Comparison of ENCODE assay signal across 19 cellular contexts in the genomic region with DNA sequence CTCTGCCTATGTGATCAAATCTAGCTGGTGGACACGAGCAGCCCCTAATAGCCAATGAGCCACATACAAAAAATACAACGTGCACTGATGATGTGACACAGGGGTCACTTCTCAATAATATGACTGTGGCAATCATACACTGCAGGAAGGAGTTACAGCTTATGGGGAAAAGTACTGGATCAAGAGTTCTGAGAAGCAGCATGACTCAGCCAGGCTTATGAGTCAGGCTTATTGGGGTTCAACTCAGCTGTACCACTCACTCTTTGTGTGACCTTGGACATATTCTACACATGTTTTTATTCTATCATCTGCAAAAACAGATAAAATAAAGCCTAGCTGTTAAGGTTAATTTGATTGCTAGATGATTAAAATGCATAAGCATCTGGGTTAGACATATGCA.
DNase-seq lines count a peak whose midpoint lies in the region; ATAC-seq and TF ChIP-seq lines count a peak whose summit lies in the region.
"Had no signal": no experiment of that assay in that cellular context is flagged by ENCODE, and none has a peak within 500 bp of the region (broad histone marks: within the 10 kb centered on the region; RNA-seq: fewer than 3 reads in every experiment).

No MANE protein-coding gene starts in this region.

- no peaks in the 10 kb centered on the region for H3K79me1 ChIP-seq in IMR-90 (ENCODE audit: low read depth in 1 of 2, low read length in 2 of 2)

- no peak overlapping the region for H2BK120ac ChIP-seq in IMR-90 (ENCODE audit: low read depth, low read length)

- in situ Hi-C loops in IMR-90 (cut with MboI; ENCODE audit: low sequenced_read_pairs) = no loop called here

- H3K9me3 ChIP-seq in IMR-90 (ENCODE audit: control insufficient read depth, insufficient read depth, low read length) = no peaks in the 10 kb centered on the region
- no peaks in the 10 kb centered on the region for H3K9me3 ChIP-seq in adrenal gland (replicated peaks in 1 of 3)
- H3K9me3 ChIP-seq in fibroblast of lung (ENCODE audit: control insufficient read depth, insufficient read depth, low read depth, low read length) = no peaks in the 10 kb centered on the region
- H3K9me3 ChIP-seq: colonic mucosa, ovary, SK-N-SH, vagina had no signal

- H2BK5ac ChIP-seq in IMR-90 (ENCODE audit: low read depth, low read length, poor library complexity, severe bottlenecking) = no peak overlapping the region

- no peaks in the 10 kb centered on the region for H3K4me1 ChIP-seq in IMR-90 (ENCODE audit: control insufficient read depth, insufficient read depth, low read length)
- H3K4me1 ChIP-seq in adrenal gland (replicated peaks in 1 of 2) = peaks cover 0 to 5% of the 10 kb centered on the region in 2 donors
- no peaks in the 10 kb centered on the region for H3K4me1 ChIP-seq in fibroblast of lung (ENCODE audit: control insufficient read depth, extremely low read depth, insufficient read depth, low read length)
- H3K4me1 ChIP-seq: colonic mucosa, vagina had no signal

- no peak overlapping the region for H3K4ac ChIP-seq in IMR-90 (ENCODE audit: low read depth, low read length)

- no TSS peak for BruUV-seq in IMR-90 (replicated peaks; lab: Mats Ljungman, UMichigan)

- TF ChIP-seq POLR2A in IMR-90 (IDR thresholded peaks at IDR 0.05; ENCODE audit: low read depth, low read length) = no peak
- no peak for TF ChIP-seq POLR2A in adrenal gland (IDR thresholded peaks at IDR 0.05)

- TF ChIP-seq RAD21 in IMR-90 (IDR thresholded peaks at IDR 0.05; ENCODE audit: low read length) = no peak

- intact Hi-C loops in IMR-90 (cut with micrococcal nuclease) (no loop called here), adrenal gland (cut with DNase I) (no loop called here)

- no peak overlapping the region for H3K18ac ChIP-seq in IMR-90 (ENCODE audit: low read depth, low read length)

- H3K56ac ChIP-seq in IMR-90 (ENCODE audit: extremely low read depth, insufficient read depth, low read length) = no peak overlapping the region

- H3K9me1 ChIP-seq in IMR-90 (ENCODE audit: insufficient read depth, low read length) = no peaks in the 10 kb centered on the region

- H2BK20ac ChIP-seq in IMR-90 (ENCODE audit: low read depth, low read length) = no peak overlapping the region

- no peak overlapping the region for H2AK5ac ChIP-seq in IMR-90 (ENCODE audit: low read depth, low read length)

- no peaks in the 10 kb centered on the region for H3K79me2 ChIP-seq in fibroblast of lung (ENCODE audit: control insufficient read depth, insufficient read depth, low read length)

- H2AK9ac ChIP-seq in IMR-90 (replicated peaks; ENCODE audit: low read depth, low read length, poor library complexity) = no peak overlapping the region

- POLR2A ChIA-PET in IMR-90 (lab: Charles Lee; ENCODE audit: unreplicated experiment) = no interaction called here

- H3K9ac ChIP-seq in IMR-90 (ENCODE audit: low read depth, low read length) (no peak overlapping the region), fibroblast of lung (ENCODE audit: insufficient read depth, low read length) (no peak overlapping the region)
- H3K9ac ChIP-seq: SK-N-SH had no signal

- H3K27ac ChIP-seq in IMR-90 (ENCODE audit: insufficient read depth, low read length) (no peak overlapping the region), adrenal gland (peak overlapping the region in 3 of 5 donors; percentile 24 to 63 (median 63)), fibroblast of lung (ENCODE audit: insufficient read depth, low read length) (no peak overlapping the region)
- H3K27ac ChIP-seq: colonic mucosa, ovary, skin epidermis, vagina had no signal

- H4K91ac ChIP-seq in IMR-90 (ENCODE audit: insufficient read depth, low read depth, low read length) = no peak overlapping the region

- DNase-seq in IMR-90 (peak; percentile 51), adrenal gland (peak; percentile 48 to 81 (median 73)), fibroblast of lung (ENCODE audit: low read depth in 2 of 2) (peak; percentile 58 to 79), retinal pigment epithelial cell (ENCODE audit: low read depth) (peak; percentile 81), NCI-H2196 (lab: John Stamatoyannopoulos, UW; ENCODE audit: unreplicated experiment) (no peak), NCI-H1436 treated with DMSO at 0.1 percent for 48 hours (lab: John Stamatoyannopoulos, UW) (no peak), islet precursor cell (no peak)
- DNase-seq: activated CD4-positive, alpha-beta T cell treated with anti-CD3 and anti-CD28 coated beads, Interleukin-2, amount 10 ng/mL, durations not matched to agents 7 days and 5 days; activated gamma-delta T cell treated with Interleukin-2 at 50 U/mL for 16 hours; AML-193; colonic mucosa; COR-L47; NCI-H82; ovary; SK-N-SH; stimulated activated CD4-positive, alpha-beta T cell treated with anti-CD3 and anti-CD28 coated beads, Interleukin-4, amount 100 ng/mL, for 4 hours had no signal

- dilution Hi-C loops in IMR-90 (cut with HindIII; ENCODE audit: low sequenced_read_pairs, unreplicated experiment) = no loop called here

- H3K36me3 ChIP-seq in IMR-90 (ENCODE audit: control insufficient read depth, insufficient read depth, low read length) = no peaks in the 10 kb centered on the region
- H3K36me3 ChIP-seq in adrenal gland (replicated peaks in 1 of 2) = no peaks in the 10 kb centered on the region
- no peaks in the 10 kb centered on the region for H3K36me3 ChIP-seq in fibroblast of lung (ENCODE audit: control insufficient read depth, insufficient read depth, low read length)
- H3K36me3 ChIP-seq: colonic mucosa, ovary, vagina had no signal

- H4K20me1 ChIP-seq in IMR-90 (ENCODE audit: insufficient read depth, low read length) (no peaks in the 10 kb centered on the region), fibroblast of lung (ENCODE audit: control insufficient read depth, extremely low read depth, insufficient read depth, low read length) (no peaks in the 10 kb centered on the region)

- TF ChIP-seq CTCF in IMR-90 (conservative IDR thresholded peaks at IDR 0.05; ENCODE audit: low read depth, low read length) = no peak
- TF ChIP-seq CTCF in adrenal gland (IDR thresholded peaks at IDR 0.05) = no peak
- no peak for TF ChIP-seq CTCF in fibroblast of lung (conservative IDR thresholded peaks at IDR 0.05 in 1 of 2, IDR thresholded peaks at IDR 0.05 in 1 of 2; ENCODE audit: low read depth in 1 of 2, low read length in 2 of 2)
- TF ChIP-seq CTCF in retinal pigment epithelial cell (conservative IDR thresholded peaks at IDR 0.05; ENCODE audit: low read depth, low read length) = no peak

- no peak for ATAC-seq in IMR-90 (ENCODE audit: low read depth)
- ATAC-seq: K562 had no signal

- WGBS in IMR-90 (ENCODE audit: extremely low coverage in 2 of 2, insufficient read length in 1 of 2), 2 experiments = no CpG with 5 or more reads among the region's 2 CpGs
- WGBS in adrenal gland, 4 donors = 34 to 64% (median 49%) methylated on average over 2 of the region's 2 CpGs

- no peaks in the 10 kb centered on the region for H3K27me3 ChIP-seq in IMR-90 (ENCODE audit: control insufficient read depth, insufficient read depth, low read length)
- H3K27me3 ChIP-seq in adrenal gland = no peaks in the 10 kb centered on the region
- H3K27me3 ChIP-seq in fibroblast of lung (ENCODE audit: control insufficient read depth, insufficient read depth, low read length) = no peaks in the 10 kb centered on the region
- H3K27me3 ChIP-seq: colonic mucosa, ovary, vagina had no signal

- no peak overlapping the region for H2AFZ ChIP-seq in IMR-90 (replicated peaks; ENCODE audit: low read length, poor library complexity)
- no peak overlapping the region for H2AFZ ChIP-seq in fibroblast of lung (ENCODE audit: low read length)

- CTCF ChIA-PET in IMR-90 (lab: Yijun Ruan, JAX) = interaction anchor here (0.5 kb wide), 1 partner anchor 823 kb away, joined by 4 read pairs; no protein-coding TSS in a partner anchor

- no peak overlapping the region for H3K14ac ChIP-seq in IMR-90 (replicated peaks; ENCODE audit: low read depth, low read length)

- H3K23ac ChIP-seq in IMR-90 (ENCODE audit: low read depth, low read length) = no peak overlapping the region

- no peak overlapping the region for H2BK15ac ChIP-seq in IMR-90 (ENCODE audit: low read depth, low read length)

- H3K4me3 ChIP-seq in IMR-90 (ENCODE audit: insufficient read depth, low read depth, low read length) (no peak overlapping the region), adrenal gland (no peak overlapping the region), fibroblast of lung (replicated peaks in 1 of 4; ENCODE audit: control extremely low read depth in 1 of 4, insufficient read depth in 1 of 4, low read depth in 3 of 4, low read length in 4 of 4) (no peak overlapping the region), retinal pigment epithelial cell (ENCODE audit: low read length) (no peak overlapping the region)
- H3K4me3 ChIP-seq: colonic mucosa, K562, ovary, skin epidermis, vagina had no signal

- H3K4me2 ChIP-seq in IMR-90 (ENCODE audit: low read depth, low read length) (no peak overlapping the region), fibroblast of lung (ENCODE audit: extremely low read depth, insufficient read depth, low read length) (no peak overlapping the region)
- H3K4me2 ChIP-seq: SK-N-SH had no signal

- H4K5ac ChIP-seq in IMR-90 (ENCODE audit: low read depth, low read length) = no peak overlapping the region

- H4K8ac ChIP-seq in IMR-90 (ENCODE audit: low read depth in 2 of 2, low read length in 2 of 2) = no peak overlapping the region

TF ChIP-seq in IMR-90, 13 proteins besides CTCF, POLR2A, EP300 and RAD21:
- TF ChIP-seq MAFK (IDR thresholded peaks at IDR 0.05; ENCODE audit: low read depth, low read length) = no peak
- no peak for TF ChIP-seq SMC3 (IDR thresholded peaks at IDR 0.05; ENCODE audit: low read depth, low read length)
- TF ChIP-seq, protein P1, sequence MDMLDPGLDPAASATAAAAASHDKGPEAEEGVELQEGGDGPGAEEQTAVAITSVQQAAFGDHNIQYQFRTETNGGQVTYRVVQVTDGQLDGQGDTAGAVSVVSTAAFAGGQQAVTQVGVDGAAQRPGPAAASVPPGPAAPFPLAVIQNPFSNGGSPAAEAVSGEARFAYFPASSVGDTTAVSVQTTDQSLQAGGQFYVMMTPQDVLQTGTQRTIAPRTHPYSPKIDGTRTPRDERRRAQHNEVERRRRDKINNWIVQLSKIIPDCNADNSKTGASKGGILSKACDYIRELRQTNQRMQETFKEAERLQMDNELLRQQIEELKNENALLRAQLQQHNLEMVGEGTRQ (IDR thresholded peaks at IDR 0.05; ENCODE audit: low read depth, low read length) = no peak
- TF ChIP-seq RFX5 (IDR thresholded peaks at IDR 0.05; ENCODE audit: low read depth, low read length) = no peak
- TF ChIP-seq BHLHE40 (IDR thresholded peaks at IDR 0.05; ENCODE audit: low read depth, low read length) = no peak
- TF ChIP-seq MAZ (IDR thresholded peaks at IDR 0.05; ENCODE audit: borderline replicate concordance, low read depth, low read length) = no peak
- TF ChIP-seq MXI1 (IDR thresholded peaks at IDR 0.05; ENCODE audit: borderline replicate concordance, low read depth, low read length) = no peak
- no peak for TF ChIP-seq NFE2L2 (IDR thresholded peaks at IDR 0.05; ENCODE audit: low read depth, low read length)
- TF ChIP-seq FOS (IDR thresholded peaks at IDR 0.05; ENCODE audit: low read depth, low read length) = no peak
- no peak for TF ChIP-seq CHD1 (IDR thresholded peaks at IDR 0.05; ENCODE audit: low read depth, low read length)
- TF ChIP-seq RCOR1 (IDR thresholded peaks at IDR 0.05; ENCODE audit: insufficient replicate concordance, low read length) = no peak

Comparison
In these comparisons a context has a peak if more than half of its experiments do, and no peak if none do; other contexts are left out.
1. DNase-seq: peak in IMR-90 (single experiment), adrenal gland (7 of 7), fibroblast of lung (2 of 2) and retinal pigment epithelial cell (single experiment); none in NCI-H2196 (single experiment), NCI-H1436 treated with DMSO at 0.1 percent for 48 hours (single experiment) and islet precursor cell (single experiment).
2. H3K27ac ChIP-seq: peak in adrenal gland (3 of 5); none in IMR-90 (single experiment) and fibroblast of lung (single experiment).